In the genomic region with DNA sequence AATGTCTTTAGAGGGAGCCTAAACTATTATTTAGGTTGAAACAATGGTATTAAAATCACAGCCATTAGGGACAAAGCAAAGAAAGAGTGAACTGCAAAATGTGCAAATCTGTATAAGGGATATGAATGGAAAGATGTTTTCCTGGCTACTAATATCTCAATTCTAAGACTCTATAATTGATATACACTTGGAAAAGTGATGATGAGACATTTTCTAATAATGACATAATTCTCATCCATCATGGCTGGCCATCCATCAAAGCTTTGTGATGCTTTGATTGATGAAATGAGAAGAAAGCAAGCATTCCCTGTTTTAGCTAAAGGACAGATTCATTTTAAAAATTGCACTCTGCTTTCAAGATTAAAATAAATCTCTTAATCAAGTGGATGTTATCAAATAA, we compare ENCODE assay signal across 29 cellular contexts.
"Had no signal": no experiment of that assay in that cellular context is flagged by ENCODE, and none has a peak within 500 bp of the region (broad histone marks: within the 10 kb centered on the region; RNA-seq: fewer than 3 reads in every experiment).

No MANE protein-coding gene starts in this region.

- H2AFZ ChIP-seq: hepatocyte had no signal

- H3K9me3 ChIP-seq: esophagus squamous epithelium, gastrocnemius medialis, lower lobe of right lung, mucosa of descending colon had no signal

- H3K79me2 ChIP-seq: hepatocyte had no signal

- H3K4me1 Mint-ChIP-seq: immature natural killer cell, naive B cell had no signal

- H3K4me2 ChIP-seq: hepatocyte had no signal

- H3K4me1 ChIP-seq: esophagus squamous epithelium, gastrocnemius medialis, heart left ventricle, left lung, lower lobe of right lung had no signal

- H3K36me3 Mint-ChIP-seq: immature natural killer cell, mesothelial cell of epicardium, naive B cell had no signal

- H3K36me3 ChIP-seq: esophagus squamous epithelium, gastrocnemius medialis, heart left ventricle, lower lobe of right lung had no signal

- H3K4me3 ChIP-seq: coronary artery, dorsolateral prefrontal cortex, esophagus squamous epithelium, gastrocnemius medialis, heart left ventricle, hepatocyte, left lung, lower lobe of right lung, mucosa of descending colon had no signal

- H3K27ac ChIP-seq: coronary artery, dorsolateral prefrontal cortex, epithelial cell of prostate, esophagus squamous epithelium, gastrocnemius medialis, heart left ventricle, hepatocyte, left lung, lower lobe of right lung had no signal

- H3K27me3 ChIP-seq: dorsolateral prefrontal cortex, esophagus squamous epithelium, gastrocnemius medialis, heart left ventricle, hepatocyte, left lung had no signal

- DNase-seq: dermis blood vessel endothelial cell; dorsolateral prefrontal cortex; effector CD4-positive, alpha-beta T cell; effector memory CD4-positive, alpha-beta T cell; erythroblast; esophagus squamous epithelium; foreskin fibroblast; foreskin melanocyte; gastrocnemius medialis; heart left ventricle; hypothalamus; immature natural killer cell; islet precursor cell; kidney; kidney glomerular epithelial cell; left colon; left lung; left ventricle myocardium superior; lower lobe of right lung; mesenchymal stem cell; mucosa of descending colon; naive B cell had no signal

- ATAC-seq: esophagus mucosa, gastrocnemius medialis, heart left ventricle, left colon, left lung, left ventricle myocardium superior, lower lobe of right lung, mucosa of descending colon had no signal

- H3K27ac Mint-ChIP-seq: immature natural killer cell, mesothelial cell of epicardium, naive B cell had no signal

- H3K27me3 Mint-ChIP-seq: naive B cell had no signal

- FAIRE-seq: colon, endometrium, kidney had no signal

- H3K4me3 Mint-ChIP-seq: immature natural killer cell, mesothelial cell of epicardium, naive B cell had no signal
